Comparison of ENCODE assay signal across 8 cellular contexts in the genomic region with DNA sequence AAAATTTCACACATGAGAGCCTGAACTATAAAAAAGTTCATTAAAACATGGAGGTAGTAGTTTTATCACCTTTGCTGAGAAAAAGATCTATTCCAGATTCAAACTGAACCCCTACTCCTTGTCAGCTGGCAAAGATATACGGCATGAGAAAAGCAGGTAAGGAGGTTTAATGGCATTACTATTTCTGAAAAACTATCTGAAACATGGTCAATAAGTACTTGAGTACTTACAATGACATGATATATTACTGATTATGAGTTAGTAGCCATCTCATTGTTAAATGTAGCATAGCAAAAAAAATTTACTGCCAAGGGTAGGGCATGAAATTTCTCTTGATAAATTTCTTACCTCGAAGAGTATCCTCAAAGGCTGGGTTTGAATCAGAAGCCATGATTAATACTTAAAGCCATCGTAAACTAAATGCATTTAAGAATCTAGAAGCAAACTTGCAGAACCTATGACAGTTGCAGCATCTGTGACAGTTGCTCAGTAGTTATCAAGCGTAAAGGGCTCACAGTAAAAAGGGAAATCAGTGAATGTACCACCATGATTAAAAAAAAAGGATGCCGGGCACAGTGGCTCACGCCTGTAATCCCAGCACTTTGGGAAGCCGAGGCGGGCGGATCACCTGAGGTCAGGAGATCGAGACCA. TPM values are rescaled to one million over a fixed set of nuclear protein-coding genes. Genes with fewer than 3 reads are reported as not detected.
A peak's percentile ranks its signal among the peaks of the same experiment; 100 is the strongest.
DNase-seq lines count a peak whose midpoint lies in the region; ATAC-seq and TF ChIP-seq lines count a peak whose summit lies in the region.

No MANE protein-coding gene starts in this region.

- H3K4me1 Mint-ChIP-seq in endothelial cell (ENCODE audit: unreplicated experiment): peaks cover 2% of the 10 kb centered on the region

- peak overlapping the region; percentile 74 for H3K4me3 ChIP-seq in OCI-LY3 (ENCODE audit: low read length)
- peak overlapping the region; percentile 57 for H3K4me3 ChIP-seq in psoas muscle

- H3K27me3 Mint-ChIP-seq in endothelial cell (ENCODE audit: unreplicated experiment): no peaks in the 10 kb centered on the region

- no peak overlapping the region for H3K27ac Mint-ChIP-seq in endothelial cell (ENCODE audit: unreplicated experiment)

- 27 to 33% (median 30%) methylated on average over 10 of the region's 10 CpGs for WGBS in psoas muscle, 3 donors

- in situ Hi-C loops in G401 (cut with HindIII; ENCODE audit: low sequenced_read_pairs): no loop called here

- H3K9me3 ChIP-seq in OCI-LY3 (ENCODE audit: insufficient read depth, low read length) (no peaks in the 10 kb centered on the region), psoas muscle (no peaks in the 10 kb centered on the region)

- no peaks in the 10 kb centered on the region for H4K20me1 ChIP-seq in OCI-LY3 (ENCODE audit: insufficient read depth, low read length)

- H3K36me3 ChIP-seq in OCI-LY3 (replicated peaks; ENCODE audit: low read depth, low read length) (no peaks in the 10 kb centered on the region), psoas muscle (ENCODE audit: insufficient read depth in 1 of 2, low read depth in 1 of 2) (peaks cover 0 to 48% of the 10 kb centered on the region in 2 donors)

- H3K4me3 Mint-ChIP-seq in endothelial cell (ENCODE audit: unreplicated experiment): peak overlapping the region; percentile 57

- ATAC-seq in psoas muscle: no peak
- no peak for ATAC-seq in HG02610 (IDR thresholded peaks at IDR 0.05; ENCODE audit: unreplicated experiment)
- no peak for ATAC-seq in HG03196 (IDR thresholded peaks at IDR 0.05; ENCODE audit: unreplicated experiment)

- H3K79me2 ChIP-seq in OCI-LY3 (ENCODE audit: low read length): no peaks in the 10 kb centered on the region

- H3K4me1 ChIP-seq in OCI-LY3 (ENCODE audit: low read length) (peaks cover 9% of the 10 kb centered on the region), psoas muscle (no peaks in the 10 kb centered on the region)

- H3K36me3 Mint-ChIP-seq in endothelial cell (ENCODE audit: low read depth, unreplicated experiment): peaks cover 5% of the 10 kb centered on the region

- TF ChIP-seq CTCF in OCI-LY3 (IDR thresholded peaks at IDR 0.05; ENCODE audit: low read depth, low read length) (no peak), endothelial cell (IDR thresholded peaks at IDR 0.05; ENCODE audit: unreplicated experiment) (no peak), psoas muscle (IDR thresholded peaks at IDR 0.05) (no peak)

- H3K27me3 ChIP-seq in OCI-LY3 (ENCODE audit: low read depth, low read length): no peaks in the 10 kb centered on the region
- no peaks in the 10 kb centered on the region for H3K27me3 ChIP-seq in psoas muscle (ENCODE audit: insufficient read depth in 3 of 3, low read length in 2 of 3)

- H2AFZ ChIP-seq in OCI-LY3 (ENCODE audit: low read depth, low read length): peak overlapping the region; percentile 68; the same call in 1 of the 2 replicates

- intact Hi-C loops in psoas muscle (cut with DNase I): no loop called here

- DNase-seq in G401 (ENCODE audit: low spot score) (peak; percentile 23), endothelial cell (ENCODE audit: low spot score) (no peak), psoas muscle (no peak), 8988T (no peak), NCI-H2081 treated with DMSO at 0.1 percent for 48 hours (lab: John Stamatoyannopoulos, UW) (no peak)

- H3K27ac ChIP-seq in OCI-LY3 (ENCODE audit: low read length) (no peak overlapping the region), psoas muscle (no peak overlapping the region)

- peak overlapping the region; percentile 57 for H3K9ac ChIP-seq in OCI-LY3 (ENCODE audit: low read length)

- H3K4me2 ChIP-seq in OCI-LY3 (ENCODE audit: low read length): peak overlapping the region; percentile 77

- H3K9me3 Mint-ChIP-seq in endothelial cell (ENCODE audit: unreplicated experiment): no peaks in the 10 kb centered on the region

RNA-seq across cellular contexts. Expression of a gene that starts 8.7 kb away (rescaled TPM):
- 6.2 and 8.1 TPM in 2 replicates for total RNA-seq in G401 (2014; rRNA removed; shearing (Covaris generic))
- total RNA-seq in endothelial cell (ENCODE audit: unreplicated experiment) (17.5 TPM), psoas muscle (1 to 10 TPM; 3.3 to 4.7 (median 3.9) TPM)
- 1 to 10 TPM; 3.1 to 7.2 (median 5.2) TPM for polyA plus RNA-seq in psoas muscle

RNA-seq across cellular contexts. Expression of a gene that starts 50.9 kb away (rescaled TPM):
- 0.51 and 2.6 TPM in 2 replicates for total RNA-seq in G401 (2014; rRNA removed; shearing (Covaris generic))
- total RNA-seq in endothelial cell (ENCODE audit: unreplicated experiment) (60.2 TPM), psoas muscle (1 to 10 TPM; 1.6 to 3.9 (median 2.3) TPM)
- polyA plus RNA-seq in psoas muscle: 1 to 10 TPM in 1 of 3 donors, under 1 TPM in 2; 0.31 to 3.0 (median 0.51) TPM

Comparison
In these comparisons a context has a peak if more than half of its experiments do, and no peak if none do; other contexts are left out.
1. RNA of a gene that starts 50.9 kb away (total RNA-seq): 60.2 TPM in endothelial cell (single experiment); 1.6 to 3.9 TPM in psoas muscle and 0.51 to 2.6 TPM in G401; every median in the first group is over 10 times any median in the second.